8 cellular contexts compared by ENCODE assay signal in genomic region chr6:162727347-162728176, GRCh38. TPM values are rescaled to one million over a fixed set of nuclear protein-coding genes. Genes with fewer than 3 reads are reported as not detected.
DNase-seq lines count a peak whose midpoint lies in the region; ATAC-seq and TF ChIP-seq lines count a peak whose summit lies in the region.

TSS of gene PACRG (plus strand) at chr6:162727974.
TSS of gene PRKN (minus strand) at chr6:162727766.

- H3K79me2 ChIP-seq in trophoblast cell (ENCODE audit: control insufficient read depth, insufficient read depth, low read length, poor library complexity), result peaks cover 4% of the 10 kb centered on the region

- peak; percentile 80 to 93 for TF ChIP-seq POLR2A in tibial nerve (IDR thresholded peaks at IDR 0.05)

- peak within 1 kb of the TSS; percentile 3 for H3K23ac ChIP-seq in trophoblast cell (ENCODE audit: low read length)

- H3K4me1 ChIP-seq in heart right ventricle (peaks cover 0 to 24% (median 16%) of the 10 kb centered on the region in 9 donors), trophoblast cell (ENCODE audit: control insufficient read depth in 1 of 2, insufficient read depth in 2 of 2, low read length in 2 of 2) (no peaks in the 10 kb centered on the region), tibial nerve (peaks cover 0 to 15% (median 0%) of the 10 kb centered on the region in 4 donors)

- ATAC-seq in HG02571 (IDR thresholded peaks at IDR 0.05; ENCODE audit: unreplicated experiment) (peak; percentile 96), heart right ventricle (peak; percentile 99 to 100 (median 99))

- H4K91ac ChIP-seq in trophoblast cell (ENCODE audit: low read depth, low read length), result peak within 1 kb of the TSS; percentile 60

- H2AFZ ChIP-seq in trophoblast cell (ENCODE audit: insufficient read depth, low read length, poor library complexity), result peak within 1 kb of the TSS; percentile 87

- WGBS in heart right ventricle, 2 donors, result 0 to 1% methylated on average over 78 to 79 of the region's 79 CpGs
- WGBS in trophoblast cell (ENCODE audit: extremely low coverage, insufficient coverage, insufficient read length), result no CpG with 5 or more reads among the region's 79 CpGs
- WGBS in tibial nerve, 2 donors, result 1 to 2% methylated on average over 53 to 55 of the region's 79 CpGs

- H4K12ac ChIP-seq in trophoblast cell (ENCODE audit: low read depth, low read length), result peak within 1 kb of the TSS; percentile 28

- H3K79me1 ChIP-seq in trophoblast cell (ENCODE audit: low read length), result peaks cover 4% of the 10 kb centered on the region

- H3K4ac ChIP-seq in trophoblast cell (ENCODE audit: low read depth, low read length), result peak within 1 kb of the TSS; percentile 29

- H3K9ac ChIP-seq in trophoblast cell (ENCODE audit: low read length), result peak within 1 kb of the TSS; percentile 87

- H3K4me3 ChIP-seq in heart right ventricle, result peak within 1 kb of the TSS; percentile 60 to 98 (median 90)
- peak within 1 kb of the TSS; percentile 98 for H3K4me3 ChIP-seq in trophoblast cell (ENCODE audit: low read depth, low read length)
- H3K4me3 ChIP-seq in tibial nerve, result peak within 1 kb of the TSS; percentile 82 to 95 (median 83)

- H3K4me2 ChIP-seq in trophoblast cell (ENCODE audit: low read length), result peak within 1 kb of the TSS; percentile 85

- H2AK5ac ChIP-seq in trophoblast cell (ENCODE audit: low read length), result no peak within 1 kb of the TSS

- H3K36me3 ChIP-seq in heart right ventricle (no peaks in the 10 kb centered on the region), trophoblast cell (ENCODE audit: control insufficient read depth in 1 of 2, insufficient read depth in 2 of 2, low read length in 2 of 2) (no peaks in the 10 kb centered on the region), tibial nerve (no peaks in the 10 kb centered on the region)

- peak within 1 kb of the TSS; percentile 88 for H4K8ac ChIP-seq in trophoblast cell (ENCODE audit: low read depth, low read length)

- peak within 1 kb of the TSS; percentile 83 to 97 (median 95) for H3K27ac ChIP-seq in heart right ventricle
- H3K27ac ChIP-seq in trophoblast cell (ENCODE audit: low read depth, low read length), result no peak within 1 kb of the TSS
- peak within 1 kb of the TSS; percentile 90 to 95 (median 92) for H3K27ac ChIP-seq in tibial nerve

- peak; percentile 93 to 94 for TF ChIP-seq EP300 in tibial nerve (IDR thresholded peaks at IDR 0.05)

- peak within 1 kb of the TSS; percentile 18 for H2BK120ac ChIP-seq in trophoblast cell (ENCODE audit: insufficient read depth, low read length, poor library complexity)

- H3K27me3 ChIP-seq in heart right ventricle, result no peaks in the 10 kb centered on the region
- H3K27me3 ChIP-seq in trophoblast cell (ENCODE audit: insufficient read depth, low read length), result no peaks in the 10 kb centered on the region
- no peaks in the 10 kb centered on the region for H3K27me3 ChIP-seq in tibial nerve

- H3K14ac ChIP-seq in trophoblast cell (ENCODE audit: low read length), result peak within 1 kb of the TSS; percentile 59

- peak within 1 kb of the TSS; percentile 6 for H2BK12ac ChIP-seq in trophoblast cell (ENCODE audit: low read length)

- H3K9me3 ChIP-seq in heart right ventricle, result peaks cover 0 to 16% (median 8%) of the 10 kb centered on the region in 11 donors
- H3K9me3 ChIP-seq in trophoblast cell (ENCODE audit: insufficient read depth, low read depth, low read length), result no peaks in the 10 kb centered on the region
- peaks cover 0 to 11% (median 0%) of the 10 kb centered on the region in 4 donors for H3K9me3 ChIP-seq in tibial nerve

- H3K18ac ChIP-seq in trophoblast cell (ENCODE audit: low read length), result peak within 1 kb of the TSS; percentile 39

- peak within 1 kb of the TSS; percentile 8 for H2BK5ac ChIP-seq in trophoblast cell (ENCODE audit: low read depth, low read length, poor library complexity)

- peak in 1 of 9 donors; percentile 15 for TF ChIP-seq CTCF in heart right ventricle (IDR thresholded peaks at IDR 0.05)
- peak in 1 of 5 experiments; percentile 50 for TF ChIP-seq CTCF in tibial nerve (IDR thresholded peaks at IDR 0.05)

- intact Hi-C loops in heart right ventricle (cut with DNase I), result loop anchor here in 6 of 10 donors (2.0 to 10.0 kb wide), 7 partner anchors 21 to 553 kb away; no protein-coding TSS in a partner anchor

- peak; percentile 69 for DNase-seq in GM04503 (ENCODE audit: low read depth)
- DNase-seq in NCI-H1048 (lab: John Stamatoyannopoulos, UW), result peak; percentile 95
- DNase-seq in T-helper 1 cell, result peak; percentile 90 to 98 (median 96)
- DNase-seq in amniotic stem cell (lab: John Stamatoyannopoulos, UW), result peak; percentile 92
- DNase-seq in heart right ventricle, result peak; percentile 99
- DNase-seq in trophoblast cell, result peak; percentile 100
- DNase-seq in tibial nerve (ENCODE audit: low spot score in 2 of 2), result peak; percentile 97

RNA-seq across cellular contexts. Expression of gene PACRG, which starts in this region (rescaled TPM):
- 10 to 100 TPM in 6 of 10 donors, 1 to 10 TPM in 4; 7.1 to 34.6 (median 10.3) TPM for total RNA-seq in heart right ventricle
- polyA plus RNA-seq in heart right ventricle, result 1 to 10 TPM; 2.1 to 5.3 TPM
- polyA plus RNA-seq in trophoblast cell (2013), result 0.08 and 0.18 TPM in 2 replicates
- total RNA-seq in tibial nerve, result 10 to 100 TPM in 1 of 4 donors, 1 to 10 TPM in 3; 1.5 to 10.4 (median 2.1) TPM

RNA-seq across cellular contexts. Expression of gene PRKN, which starts in this region (rescaled TPM):
- total RNA-seq in heart right ventricle, result 10 to 100 TPM; 21.4 to 27.7 (median 26.4) TPM
- 1 to 10 TPM; 2.3 to 8.3 TPM for polyA plus RNA-seq in heart right ventricle
- polyA plus RNA-seq in trophoblast cell (2013), result 0.71 and 0.97 TPM in 2 replicates
- 10 to 100 TPM in 1 of 4 donors, 1 to 10 TPM in 3; 5.5 to 17.9 (median 6.8) TPM for total RNA-seq in tibial nerve
